Comparison of ENCODE assay signal across 13 cellular contexts in the genomic region with DNA sequence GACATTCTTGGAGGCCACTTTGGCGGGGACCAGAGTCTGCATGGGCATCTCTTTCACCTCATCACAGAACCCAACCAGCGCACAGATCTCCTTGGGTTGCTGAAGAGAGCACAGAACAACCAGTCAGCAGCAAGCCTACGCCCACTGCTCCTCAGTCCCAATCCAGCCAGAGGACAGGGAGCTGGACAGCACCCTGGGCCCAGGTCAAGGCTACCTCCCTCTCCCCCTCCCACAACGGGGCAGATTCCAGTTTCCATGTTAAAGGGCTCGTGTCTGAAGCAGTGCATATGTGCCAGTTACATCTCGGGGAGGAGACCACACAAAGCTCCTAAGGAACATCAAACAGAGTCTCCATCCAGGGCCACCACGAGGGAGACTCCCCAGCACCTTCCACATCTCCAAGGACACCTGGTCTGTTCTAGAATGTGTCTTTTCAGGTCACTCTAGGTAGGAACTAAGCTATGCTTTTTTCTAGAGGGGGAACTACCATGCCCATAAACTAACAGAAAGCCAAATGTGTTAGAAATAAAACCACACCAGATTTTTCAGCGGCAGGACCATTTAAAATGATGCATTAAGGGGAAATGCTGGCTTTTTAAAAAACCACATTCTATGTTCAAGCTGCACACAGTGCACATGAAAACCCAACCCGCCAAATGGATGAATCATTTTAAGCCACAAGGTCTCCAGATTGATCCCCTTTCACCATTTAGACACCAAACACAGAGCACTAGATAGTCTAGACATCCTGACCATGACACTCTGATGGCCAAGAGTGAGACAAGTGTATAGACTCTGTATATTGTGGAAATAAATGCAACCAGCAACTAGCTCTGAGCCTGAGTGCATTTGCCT. TPM values are rescaled to one million over a fixed set of nuclear protein-coding genes. Genes with fewer than 3 reads are reported as not detected.
DNase-seq lines count a peak whose midpoint lies in the region; ATAC-seq and TF ChIP-seq lines count a peak whose summit lies in the region.
"Had no signal": no experiment of that assay in that cellular context is flagged by ENCODE, and none has a peak within 500 bp of the region (broad histone marks: within the 10 kb centered on the region; RNA-seq: fewer than 3 reads in every experiment).

No MANE protein-coding gene starts in this region.

- TF ChIP-seq CTCF in CD14-positive monocyte (IDR thresholded peaks at IDR 0.05) = no peak

- H3K9me3 Mint-ChIP-seq in CD14-positive monocyte (no peaks in the 10 kb centered on the region), immature natural killer cell (no peaks in the 10 kb centered on the region)
- H3K9me3 Mint-ChIP-seq in activated CD4-positive, alpha-beta memory T cell treated with anti-CD3 and anti-CD28 coated beads, Interleukin-2, amount 10 ng/mL, durations not matched to agents 7 days and 5 days = no peaks in the 10 kb centered on the region

- H3K27me3 Mint-ChIP-seq in CD14-positive monocyte (ENCODE audit: low read depth in 3 of 3) = peaks cover 0 to 2% (median 0%) of the 10 kb centered on the region in 3 donors
- no peaks in the 10 kb centered on the region for H3K27me3 Mint-ChIP-seq in activated CD4-positive, alpha-beta memory T cell treated with anti-CD3 and anti-CD28 coated beads, Interleukin-2, amount 10 ng/mL, durations not matched to agents 7 days and 5 days
- no peaks in the 10 kb centered on the region for H3K27me3 Mint-ChIP-seq in immature natural killer cell (ENCODE audit: low read depth in 3 of 3)

- POLR2A ChIA-PET in activated CD4-positive, alpha-beta memory T cell treated with anti-CD3 and anti-CD28 coated beads, Interleukin-2, amount 10 ng/mL, durations not matched to agents 7 days and 5 days (lab: Charles Lee) = interaction anchor here (0.7 to 1.8 kb wide), 2 partner anchors 29 to 65 kb away, joined by 3 to 6 read pairs; a partner anchor contains a TSS

- H3K4me1 Mint-ChIP-seq in CD14-positive monocyte (peaks cover 85% of the 10 kb centered on the region), immature natural killer cell (peaks cover 14 to 25% of the 10 kb centered on the region in 2 donors)
- peaks cover 16% of the 10 kb centered on the region for H3K4me1 Mint-ChIP-seq in activated CD4-positive, alpha-beta memory T cell treated with anti-CD3 and anti-CD28 coated beads, Interleukin-2, amount 10 ng/mL, durations not matched to agents 7 days and 5 days

- DNase-seq in CD14-positive monocyte (ENCODE audit: low spot score) = no peak
- peak; percentile 17 for DNase-seq in H7
- DNase-seq in activated CD4-positive, alpha-beta memory T cell treated with anti-CD3 and anti-CD28 coated beads, Interleukin-2, amount 10 ng/mL, durations not matched to agents 7 days and 5 days = peak; percentile 29
- peak; percentile 41 to 49 (median 43) for DNase-seq in immature natural killer cell
- DNase-seq in mesenteric fat pad (ENCODE audit: low spot score) = no peak
- no peak for DNase-seq in DMS 273 treated with DMSO at 0.1 percent for 48 hours (lab: John Stamatoyannopoulos, UW)
- DNase-seq in NCI-H1417 (lab: John Stamatoyannopoulos, UW) = no peak
- DNase-seq: left ventricle myocardium superior had no signal

- peaks cover 52% of the 10 kb centered on the region for H3K36me3 ChIP-seq in H7 (replicated peaks; ENCODE audit: control insufficient read depth, insufficient read depth, low read length)

- intact Hi-C loops in CD14-positive monocyte (cut with micrococcal nuclease) = no loop called here

- CTCF ChIA-PET in activated CD4-positive, alpha-beta memory T cell treated with anti-CD3 and anti-CD28 coated beads, Interleukin-2, amount 10 ng/mL, durations not matched to agents 7 days and 5 days (lab: Charles Lee) = interaction anchor here (0.8 to 1.6 kb wide), 7 partner anchors 8 to 227 kb away, joined by 3 to 7 read pairs (median 3); no protein-coding TSS in a partner anchor

- peaks cover 96 to 97% of the 10 kb centered on the region in 2 donors for H3K36me3 Mint-ChIP-seq in CD14-positive monocyte
- H3K36me3 Mint-ChIP-seq in activated CD4-positive, alpha-beta memory T cell treated with anti-CD3 and anti-CD28 coated beads, Interleukin-2, amount 10 ng/mL, durations not matched to agents 7 days and 5 days (ENCODE audit: low read depth) = peaks cover 57% of the 10 kb centered on the region
- peaks cover 16 to 68% (median 43%) of the 10 kb centered on the region in 3 donors for H3K36me3 Mint-ChIP-seq in immature natural killer cell

- H3K27me3 ChIP-seq in H7 (ENCODE audit: control insufficient read depth, insufficient read depth, low read length) = no peaks in the 10 kb centered on the region
- H3K27me3 ChIP-seq: ascending aorta had no signal

- no peak overlapping the region for H3K4me3 Mint-ChIP-seq in CD14-positive monocyte
- no peak overlapping the region for H3K4me3 Mint-ChIP-seq in activated CD4-positive, alpha-beta memory T cell treated with anti-CD3 and anti-CD28 coated beads, Interleukin-2, amount 10 ng/mL, durations not matched to agents 7 days and 5 days
- no peak overlapping the region for H3K4me3 Mint-ChIP-seq in immature natural killer cell

- no peak for ATAC-seq in esophagus mucosa
- ATAC-seq: HCT116, left ventricle myocardium superior, Right ventricle myocardium inferior had no signal

- H3K4me3 ChIP-seq in H7 (ENCODE audit: insufficient read depth, low read depth, low read length) = no peak overlapping the region
- H3K4me3 ChIP-seq: ascending aorta had no signal

- H3K27ac Mint-ChIP-seq in CD14-positive monocyte (peak overlapping the region; percentile 84 to 98 (median 97)), immature natural killer cell (peak overlapping the region; percentile 6 to 56 (median 53))
- H3K27ac Mint-ChIP-seq in activated CD4-positive, alpha-beta memory T cell treated with anti-CD3 and anti-CD28 coated beads, Interleukin-2, amount 10 ng/mL, durations not matched to agents 7 days and 5 days = no peak overlapping the region

RNA-seq across cellular contexts. Expression of a gene that starts 28.9 kb away (rescaled TPM):
- polyA plus RNA-seq in CD14-positive monocyte (1,000 to 10,000 TPM; 7,346 to 8,673 TPM), immature natural killer cell (1,000 to 10,000 TPM in 1 of 3 donors, 100 to 1,000 TPM in 2; 690 to 1,091 (median 798) TPM)
- total RNA-seq in H7 (2014; rRNA removed; shearing (Covaris generic)) = 389 and 452 TPM in 2 replicates
- total RNA-seq in activated CD4-positive, alpha-beta memory T cell treated with anti-CD3 and anti-CD28 coated beads, Interleukin-2, amount 10 ng/mL, durations not matched to agents 7 days and 5 days = 100 to 1,000 TPM; 176 to 178 TPM
- total RNA-seq in esophagus mucosa (376 TPM), mesenteric fat pad (1,414 TPM)

RNA-seq across cellular contexts. Expression of a gene that starts 48.8 kb away (rescaled TPM):
- polyA plus RNA-seq in CD14-positive monocyte = 1,000 to 10,000 TPM in 1 of 2 donors, 100 to 1,000 TPM in 1; 801 to 1,133 TPM
- total RNA-seq in H7 (2014; rRNA removed; shearing (Covaris generic)) = 0.04 and 0.31 TPM in 2 replicates
- total RNA-seq in activated CD4-positive, alpha-beta memory T cell treated with anti-CD3 and anti-CD28 coated beads, Interleukin-2, amount 10 ng/mL, durations not matched to agents 7 days and 5 days = 100 to 1,000 TPM; 109 TPM
- 100 to 1,000 TPM; 183 to 376 (median 274) TPM for polyA plus RNA-seq in immature natural killer cell
- 45.8 TPM for total RNA-seq in esophagus mucosa
- 128 TPM for total RNA-seq in mesenteric fat pad
- polyA plus RNA-seq: neural cell had no signal

Comparison
In these comparisons a context has a peak if more than half of its experiments do, and no peak if none do; other contexts are left out.
1. DNase-seq: peak in H7 (single experiment), activated CD4-positive, alpha-beta memory T cell treated with anti-CD3 and anti-CD28 coated beads, Interleukin-2, amount 10 ng/mL, durations not matched to agents 7 days and 5 days (single experiment) and immature natural killer cell (3 of 3); none in CD14-positive monocyte (single experiment), mesenteric fat pad (single experiment), DMS 273 treated with DMSO at 0.1 percent for 48 hours (single experiment) and NCI-H1417 (0 of 3).
2. RNA of a gene that starts 48.8 kb away (total RNA-seq): 128 TPM in mesenteric fat pad (single experiment), 109 TPM in activated CD4-positive, alpha-beta memory T cell treated with anti-CD3 and anti-CD28 coated beads, Interleukin-2, amount 10 ng/mL, durations not matched to agents 7 days and 5 days and 45.8 TPM in esophagus mucosa (single experiment); 0.04 to 0.31 TPM in H7; every median in the first group is over 10 times any median in the second.